3 cellular contexts compared by ENCODE assay signal in genomic region chr1:245130286-245131025, GRCh38. TPM values are rescaled to one million over a fixed set of nuclear protein-coding genes. Genes with fewer than 3 reads are reported as not detected.
"Had no signal": no experiment of that assay in that cellular context is flagged by ENCODE, and none has a peak within 500 bp of the region (broad histone marks: within the 10 kb centered on the region; RNA-seq: fewer than 3 reads in every experiment).

No MANE protein-coding gene starts in this region.

RNA-seq across cellular contexts. Expression of gene KIF26B, which starts 24.3 kb away (rescaled TPM):
- total RNA-seq: ascending aorta, OCI-LY7, T-helper 17 cell had no signal
